ENCODE assay signal across 21 cellular contexts in the genomic region with DNA sequence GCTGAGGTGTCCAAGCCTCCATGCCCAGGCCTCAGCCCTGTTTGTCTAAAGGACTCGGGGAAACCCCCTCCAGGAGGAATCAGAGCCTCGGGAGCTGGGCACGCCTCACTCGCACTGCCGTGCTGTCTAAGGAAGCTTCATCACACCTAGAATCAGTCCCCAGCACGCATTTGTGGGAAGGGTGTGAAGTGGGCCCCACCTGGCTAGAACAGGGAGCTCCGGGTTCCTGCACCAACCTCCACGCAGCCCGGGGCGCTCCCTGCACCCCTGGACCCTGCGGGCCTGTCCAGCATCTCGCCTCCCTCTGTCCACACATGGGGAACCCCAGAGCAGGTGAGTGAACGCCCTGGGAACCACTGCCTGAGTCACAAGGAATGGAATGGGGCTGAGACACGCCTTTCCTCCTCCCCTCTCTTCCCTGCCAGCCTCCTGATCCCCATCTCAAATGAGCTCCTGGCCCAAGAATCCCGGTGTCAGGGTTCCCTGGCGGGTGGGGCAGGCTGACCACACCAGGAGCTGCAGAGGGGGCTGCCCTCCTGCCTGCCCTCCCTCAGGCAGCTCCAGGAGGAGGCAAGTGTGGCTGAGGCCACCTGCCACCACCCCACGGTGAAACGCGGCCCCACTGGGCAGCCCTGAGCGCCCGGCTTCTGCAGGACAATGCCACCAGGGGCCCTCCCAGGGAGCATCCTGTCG. TPM values are rescaled to one million over a fixed set of nuclear protein-coding genes. Genes with fewer than 3 reads are reported as not detected.
DNase-seq lines count a peak whose midpoint lies in the region; ATAC-seq and TF ChIP-seq lines count a peak whose summit lies in the region.
"Had no signal": no experiment of that assay in that cellular context is flagged by ENCODE, and none has a peak within 500 bp of the region (broad histone marks: within the 10 kb centered on the region; RNA-seq: fewer than 3 reads in every experiment).

No MANE protein-coding gene starts in this region.

- intact Hi-C loops in mammary epithelial cell (cut with micrococcal nuclease) (no loop called here), mucosa of descending colon (cut with DNase I, micrococcal nuclease) (no loop called here)
- intact Hi-C loops in activated T-helper 1 cell treated with anti-CD3 and anti-CD28 coated beads, Interleukin-12 subunit alpha, Interleukin-12 subunit beta, Interleukin-2, Interleukin-4 antibody, amounts not matched to agents 30 ng/mL and 10 ng/mL and 1 ng/mL, durations not matched to agents 14 hours and 24 hours and 36 hours (cut with micrococcal nuclease), result no loop called here

- H3K36me3 Mint-ChIP-seq in activated T-helper 1 cell treated with anti-CD3 and anti-CD28 coated beads, Interleukin-12 subunit alpha, Interleukin-12 subunit beta, Interleukin-2, Interleukin-4 antibody, amounts not matched to agents 30 ng/mL and 10 ng/mL and 1 ng/mL, durations not matched to agents 14 hours and 24 hours and 36 hours (ENCODE audit: low read depth), result no peaks in the 10 kb centered on the region
- H3K36me3 Mint-ChIP-seq: immature natural killer cell, memory B cell had no signal

- no peak overlapping the region for H3K4me2 ChIP-seq in GM23248 (ENCODE audit: unreplicated experiment)
- peak overlapping the region; percentile 63 for H3K4me2 ChIP-seq in Loucy (ENCODE audit: low read depth, low read length, poor library complexity, severe bottlenecking)
- no peak overlapping the region for H3K4me2 ChIP-seq in mammary epithelial cell (ENCODE audit: insufficient read depth, low read depth, low read length)

- no peak overlapping the region for H3K4me3 Mint-ChIP-seq in activated T-helper 1 cell treated with anti-CD3 and anti-CD28 coated beads, Interleukin-12 subunit alpha, Interleukin-12 subunit beta, Interleukin-2, Interleukin-4 antibody, amounts not matched to agents 30 ng/mL and 10 ng/mL and 1 ng/mL, durations not matched to agents 14 hours and 24 hours and 36 hours
- H3K4me3 Mint-ChIP-seq: activated CD4-positive, alpha-beta T cell treated with anti-CD3 and anti-CD28 coated beads, Interleukin-2, amount 10 ng/mL, durations not matched to agents 24 days and 14 days; memory B cell had no signal

- WGBS in GM23248 (ENCODE audit: low coverage in 1 of 2, low lambda C conversion rate in 2 of 2, missing lambda C conversion rate in 2 of 2), 2 experiments, result 41 to 58% methylated on average over 16 to 19 of the region's 22 CpGs
- 60% methylated on average over 17 of the region's 22 CpGs for WGBS in mammary epithelial cell (ENCODE audit: low coverage, missing lambda C conversion rate)

- no peak overlapping the region for H3K9ac ChIP-seq in GM23248
- H3K9ac ChIP-seq in Loucy (ENCODE audit: low read depth, low read length, poor library complexity, severe bottlenecking), result no peak overlapping the region
- H3K9ac ChIP-seq in mammary epithelial cell (ENCODE audit: insufficient read depth, low read length), result no peak overlapping the region

- no peak for TF ChIP-seq CTCF in Loucy (conservative IDR thresholded peaks at IDR 0.05; ENCODE audit: low read length)
- no peak for TF ChIP-seq CTCF in mammary epithelial cell (conservative IDR thresholded peaks at IDR 0.05 in 1 of 2, IDR thresholded peaks at IDR 0.05 in 1 of 2; ENCODE audit: extremely low read depth in 1 of 2, insufficient read depth in 1 of 2, low read depth in 1 of 2, low read length in 2 of 2)
- no peak for TF ChIP-seq CTCF in mucosa of descending colon (IDR thresholded peaks at IDR 0.05)

- DNase-seq in GM23248, result peak; percentile 28
- peak; percentile 75 for DNase-seq in mammary epithelial cell
- peak in 1 of 3 donors; percentile 37 for DNase-seq in mucosa of descending colon
- DNase-seq in DMS153 (lab: John Stamatoyannopoulos, UW), result no peak
- no peak for DNase-seq in activated CD8-positive, alpha-beta memory T cell treated with anti-CD3 and anti-CD28 coated beads for 24 hours
- DNase-seq in activated T-helper 1 cell treated with anti-CD3 and anti-CD28 coated beads, Interleukin-12 subunit alpha, Interleukin-12 subunit beta, Interleukin-2, Interleukin-4 antibody, amounts not matched to agents 30 ng/mL and 10 ng/mL and 1 ng/mL, durations not matched to agents 14 hours and 24 hours and 36 hours (ENCODE audit: low spot score), result no peak
- DNase-seq: activated CD4-positive, alpha-beta T cell treated with anti-CD3 and anti-CD28 coated beads, Interleukin-2, amount 10 ng/mL, durations not matched to agents 24 days and 14 days; activated naive CD4-positive, alpha-beta T cell treated with Interleukin-2 at 50 U/mL for 16 hours; DMS79 treated with DMSO at 0.1 percent for 48 hours; NCI-H2107; NCI-H748 treated with DMSO at 0.1 percent for 48 hours; nephron progenitor cell; stimulated activated naive CD4-positive, alpha-beta T cell treated with Interleukin-2 at 50 U/mL for 16 hours; trophoblast cell had no signal

- no peaks in the 10 kb centered on the region for H3K9me3 Mint-ChIP-seq in activated T-helper 1 cell treated with anti-CD3 and anti-CD28 coated beads, Interleukin-12 subunit alpha, Interleukin-12 subunit beta, Interleukin-2, Interleukin-4 antibody, amounts not matched to agents 30 ng/mL and 10 ng/mL and 1 ng/mL, durations not matched to agents 14 hours and 24 hours and 36 hours
- H3K9me3 Mint-ChIP-seq: activated CD4-positive, alpha-beta T cell treated with anti-CD3 and anti-CD28 coated beads, Interleukin-2, amount 10 ng/mL, durations not matched to agents 24 days and 14 days; immature natural killer cell; memory B cell; nephron progenitor cell had no signal

- in situ Hi-C loops in GM23248 (cut with MboI) (no loop called here), mammary epithelial cell (cut with MboI; ENCODE audit: low sequenced_read_pairs in 2 of 2) (no loop called here)

- H3K4me3 ChIP-seq in GM23248, result no peak overlapping the region
- H3K4me3 ChIP-seq in Loucy (ENCODE audit: low read length, poor library complexity, severe bottlenecking), result no peak overlapping the region
- H3K4me3 ChIP-seq in mammary epithelial cell (replicated peaks in 1 of 3; ENCODE audit: insufficient read depth in 1 of 3, low read depth in 2 of 3, low read length in 3 of 3), result no peak overlapping the region
- H3K4me3 ChIP-seq in mucosa of descending colon, result no peak overlapping the region
- H3K4me3 ChIP-seq: coronary artery had no signal

- no peaks in the 10 kb centered on the region; the same call in 1 of the 2 replicates for H3K4me1 ChIP-seq in GM23248 (ENCODE audit: insufficient read depth)
- peaks cover 24% of the 10 kb centered on the region for H3K4me1 ChIP-seq in Loucy (ENCODE audit: insufficient read depth, low read length, poor library complexity, severe bottlenecking)
- peaks cover 12% of the 10 kb centered on the region for H3K4me1 ChIP-seq in mammary epithelial cell (ENCODE audit: insufficient read depth, low read length)
- no peaks in the 10 kb centered on the region for H3K4me1 ChIP-seq in mucosa of descending colon (ENCODE audit: low read depth)
- H3K4me1 ChIP-seq: ascending aorta had no signal

- H4K20me1 ChIP-seq in GM23248 (ENCODE audit: insufficient read depth), result no peaks in the 10 kb centered on the region
- H4K20me1 ChIP-seq in Loucy (ENCODE audit: insufficient read depth, low read length, poor library complexity, severe bottlenecking), result no peaks in the 10 kb centered on the region
- no peaks in the 10 kb centered on the region for H4K20me1 ChIP-seq in mammary epithelial cell (ENCODE audit: insufficient read depth, low read length)

- H3K27me3 ChIP-seq in GM23248 (replicated peaks; ENCODE audit: insufficient read depth) (peaks cover 49% of the 10 kb centered on the region), Loucy (ENCODE audit: insufficient read depth, low read length, poor library complexity, severe bottlenecking) (no peaks in the 10 kb centered on the region), mammary epithelial cell (ENCODE audit: insufficient read depth, low read length) (no peaks in the 10 kb centered on the region)
- H3K27me3 ChIP-seq: ascending aorta had no signal

- no peaks in the 10 kb centered on the region for H3K9me3 ChIP-seq in GM23248 (ENCODE audit: low read depth)
- H3K9me3 ChIP-seq in Loucy (ENCODE audit: insufficient read depth, low read depth, low read length), result no peaks in the 10 kb centered on the region
- H3K9me3 ChIP-seq in mammary epithelial cell (replicated peaks; ENCODE audit: insufficient read depth, low read length), result peaks cover 16% of the 10 kb centered on the region
- no peaks in the 10 kb centered on the region for H3K9me3 ChIP-seq in mucosa of descending colon
- H3K9me3 ChIP-seq: ascending aorta had no signal

- no peaks in the 10 kb centered on the region for H3F3A ChIP-seq in GM23248 (ENCODE audit: insufficient read depth)
- no peaks in the 10 kb centered on the region for H3F3A ChIP-seq in Loucy (ENCODE audit: low read depth)

- H3K79me2 ChIP-seq in GM23248 (ENCODE audit: insufficient read depth) (no peaks in the 10 kb centered on the region), Loucy (ENCODE audit: insufficient read depth, low read length) (no peaks in the 10 kb centered on the region), mammary epithelial cell (ENCODE audit: insufficient read depth, low read length) (no peaks in the 10 kb centered on the region)

- no peak overlapping the region for H3K27ac Mint-ChIP-seq in activated T-helper 1 cell treated with anti-CD3 and anti-CD28 coated beads, Interleukin-12 subunit alpha, Interleukin-12 subunit beta, Interleukin-2, Interleukin-4 antibody, amounts not matched to agents 30 ng/mL and 10 ng/mL and 1 ng/mL, durations not matched to agents 14 hours and 24 hours and 36 hours
- H3K27ac Mint-ChIP-seq: activated CD4-positive, alpha-beta T cell treated with anti-CD3 and anti-CD28 coated beads, Interleukin-2, amount 10 ng/mL, durations not matched to agents 24 days and 14 days; memory B cell; nephron progenitor cell had no signal

- H3K4me1 Mint-ChIP-seq in activated T-helper 1 cell treated with anti-CD3 and anti-CD28 coated beads, Interleukin-12 subunit alpha, Interleukin-12 subunit beta, Interleukin-2, Interleukin-4 antibody, amounts not matched to agents 30 ng/mL and 10 ng/mL and 1 ng/mL, durations not matched to agents 14 hours and 24 hours and 36 hours (ENCODE audit: low read depth), result no peaks in the 10 kb centered on the region
- H3K4me1 Mint-ChIP-seq: activated CD4-positive, alpha-beta T cell treated with anti-CD3 and anti-CD28 coated beads, Interleukin-2, amount 10 ng/mL, durations not matched to agents 24 days and 14 days had no signal

- BruUV-seq in mammary epithelial cell (replicated peaks; lab: Mats Ljungman, UMichigan), result no TSS peak

- H3K9me2 ChIP-seq in GM23248 (ENCODE audit: insufficient read depth), result no peaks in the 10 kb centered on the region
- no peaks in the 10 kb centered on the region for H3K9me2 ChIP-seq in Loucy (replicated peaks; ENCODE audit: low read depth, low read length)

- H3K27ac ChIP-seq in GM23248 (no peak overlapping the region), mammary epithelial cell (ENCODE audit: insufficient read depth, low read depth, low read length) (no peak overlapping the region)
- H3K27ac ChIP-seq: coronary artery had no signal

- dilution Hi-C loops in mammary epithelial cell (cut with HindIII; ENCODE audit: low sequenced_read_pairs), result loop anchor here (5.0 kb wide), 1 partner anchor 78 kb away; no protein-coding TSS in a partner anchor

- H3K36me3 ChIP-seq in GM23248 (ENCODE audit: low read depth) (no peaks in the 10 kb centered on the region), Loucy (ENCODE audit: insufficient read depth, low read length) (no peaks in the 10 kb centered on the region), mammary epithelial cell (ENCODE audit: insufficient read depth, low read length) (no peaks in the 10 kb centered on the region), mucosa of descending colon (ENCODE audit: low read depth) (no peaks in the 10 kb centered on the region)
- H3K36me3 ChIP-seq: ascending aorta had no signal

- CTCF ChIA-PET in mammary epithelial cell (lab: Charles Lee; ENCODE audit: low non-redundant PET), result no interaction called here

- H2AFZ ChIP-seq in GM23248 (no peak overlapping the region), Loucy (ENCODE audit: low read length) (no peak overlapping the region), mammary epithelial cell (ENCODE audit: low read depth, low read length) (no peak overlapping the region)

- ATAC-seq in mucosa of descending colon (peak; percentile 14), GM19397 (IDR thresholded peaks at IDR 0.05; ENCODE audit: unreplicated experiment) (no peak)

- H3K27me3 Mint-ChIP-seq in activated T-helper 1 cell treated with anti-CD3 and anti-CD28 coated beads, Interleukin-12 subunit alpha, Interleukin-12 subunit beta, Interleukin-2, Interleukin-4 antibody, amounts not matched to agents 30 ng/mL and 10 ng/mL and 1 ng/mL, durations not matched to agents 14 hours and 24 hours and 36 hours (ENCODE audit: insufficient read depth), result peaks cover 5% of the 10 kb centered on the region

RNA-seq across cellular contexts. Expression of gene GALNT9, which starts 44.6 kb away (rescaled TPM):
- 1.4 and 1.5 TPM in 2 replicates for total RNA-seq in GM23248 (2014; rRNA removed; shearing (Covaris generic))
- polyA plus RNA-seq in GM23248 (2016; fragmentation: Nextera tagmentation; extraction: Ambion mirVana) (0.33 TPM in 2 replicates), mammary epithelial cell (not detected)
- total RNA-seq in mammary epithelial cell (not detected), mucosa of descending colon (1 to 10 TPM in 1 of 3 donors, under 1 TPM in 1, not detected in 1; 0.43 to 3.7 TPM)
- polyA minus RNA-seq in mammary epithelial cell, result not detected
- total RNA-seq in activated T-helper 1 cell treated with anti-CD3 and anti-CD28 coated beads, Interleukin-12 subunit alpha, Interleukin-12 subunit beta, Interleukin-2, Interleukin-4 antibody, amounts not matched to agents 30 ng/mL and 10 ng/mL and 1 ng/mL, durations not matched to agents 14 hours and 24 hours and 36 hours, result not detected in 2 replicates
- total RNA-seq: activated CD4-positive, alpha-beta T cell treated with anti-CD3 and anti-CD28 coated beads, Interleukin-2, amount 10 ng/mL, durations not matched to agents 24 days and 14 days; ascending aorta; epithelial cell of proximal tubule had no signal
- polyA plus RNA-seq: immature natural killer cell had no signal

Comparison
In these comparisons a context has a peak if more than half of its experiments do, and no peak if none do; other contexts are left out.
1. DNase-seq: peak in GM23248 (single experiment) and mammary epithelial cell (single experiment); none in DMS153 (single experiment), activated CD8-positive, alpha-beta memory T cell treated with anti-CD3 and anti-CD28 coated beads for 24 hours (single experiment) and activated T-helper 1 cell treated with anti-CD3 and anti-CD28 coated beads, Interleukin-12 subunit alpha, Interleukin-12 subunit beta, Interleukin-2, Interleukin-4 antibody, amounts not matched to agents 30 ng/mL and 10 ng/mL and 1 ng/mL, durations not matched to agents 14 hours and 24 hours and 36 hours (single experiment).